In genomic region chr6:150302801-150303138, GRCh38 we compare ENCODE assay signal across 23 cellular contexts.
A peak's percentile ranks its signal among the peaks of the same experiment; 100 is the strongest.
DNase-seq lines count a peak whose midpoint lies in the region; ATAC-seq and TF ChIP-seq lines count a peak whose summit lies in the region.
"Had no signal": no experiment of that assay in that cellular context is flagged by ENCODE, and none has a peak within 500 bp of the region (broad histone marks: within the 10 kb centered on the region; RNA-seq: fewer than 3 reads in every experiment).

No MANE protein-coding gene starts in this region.

- no peaks in the 10 kb centered on the region for H3K27me3 Mint-ChIP-seq in Calu3 (ENCODE audit: unreplicated experiment)

- H3K4me3 Mint-ChIP-seq in Calu3 (ENCODE audit: low read depth, unreplicated experiment), result no peak overlapping the region
- H3K4me3 Mint-ChIP-seq: activated naive CD8-positive, alpha-beta T cell treated with anti-CD3 and anti-CD28 coated beads, Interleukin-2, amount 10 ng/mL, durations not matched to agents 7 days and 5 days; T-helper 1 cell treated with Interleukin-12 subunit alpha and Interleukin-12 subunit beta and Interleukin-4 antibody, amounts not matched to agents 30 μg/mL and 1 μg/mL, for 36 hours had no signal

- intact Hi-C loops in Calu3 (cut with micrococcal nuclease; ENCODE audit: unreplicated experiment), result no loop called here
- intact Hi-C loops in dorsolateral prefrontal cortex (cut with DNase I), result no loop called here

- peak overlapping the region; percentile 7 for H2AFZ ChIP-seq in neuron (ENCODE audit: low read depth, low read length)

- H3K36me3 Mint-ChIP-seq in Calu3 (ENCODE audit: insufficient read depth, unreplicated experiment), result no peaks in the 10 kb centered on the region
- H3K36me3 Mint-ChIP-seq: activated naive CD8-positive, alpha-beta T cell treated with anti-CD3 and anti-CD28 coated beads, Interleukin-2, amount 10 ng/mL, durations not matched to agents 7 days and 5 days had no signal

- H3K4me1 ChIP-seq in SJCRH30 (peaks cover 38% of the 10 kb centered on the region), foreskin keratinocyte (peaks cover 10% of the 10 kb centered on the region), neuron (ENCODE audit: insufficient read depth, low read length) (peaks cover 23% of the 10 kb centered on the region)
- H3K4me1 ChIP-seq: HAP-1, heart left ventricle, stomach, tibial artery had no signal

- ATAC-seq in foreskin keratinocyte (no peak), GM19035 (IDR thresholded peaks at IDR 0.05; ENCODE audit: unreplicated experiment) (no peak), HG02571 (IDR thresholded peaks at IDR 0.05; ENCODE audit: unreplicated experiment) (no peak)

- TF ChIP-seq CTCF in Calu3 (IDR thresholded peaks at IDR 0.05; ENCODE audit: unreplicated experiment) (no peak), foreskin keratinocyte (conservative IDR thresholded peaks at IDR 0.05) (no peak), dorsolateral prefrontal cortex (IDR thresholded peaks at IDR 0.05 in 54 of 56, conservative IDR thresholded peaks at IDR 0.05 in 2 of 56; ENCODE audit: low read depth in 1 of 56, partially characterized antibody in 56 of 56) (no peak)

- H3K4me3 ChIP-seq in SJCRH30 (no peak overlapping the region), neuron (ENCODE audit: low read length) (no peak overlapping the region), dorsolateral prefrontal cortex (no peak overlapping the region)
- H3K4me3 ChIP-seq: HAP-1, heart left ventricle, stomach, tibial artery had no signal

- peaks cover 4% of the 10 kb centered on the region for H3K9me3 Mint-ChIP-seq in Calu3 (ENCODE audit: low read depth, unreplicated experiment)

- H3K27ac ChIP-seq in SJCRH30 (peak overlapping the region; percentile 70), foreskin keratinocyte (peak overlapping the region; percentile 20), dorsolateral prefrontal cortex (no peak overlapping the region)
- H3K27ac ChIP-seq: heart left ventricle, KMS-11, psoas muscle, stomach, tibial artery had no signal

- CTCF ChIA-PET in Calu3 (lab: Charles Lee), result no interaction called here

- H3K36me3 ChIP-seq in SJCRH30 (no peaks in the 10 kb centered on the region), neuron (ENCODE audit: insufficient read depth, low read length) (no peaks in the 10 kb centered on the region)
- H3K36me3 ChIP-seq: HAP-1, heart left ventricle, stomach, tibial artery had no signal

- H3K4me1 Mint-ChIP-seq in Calu3 (ENCODE audit: low read depth, unreplicated experiment), result peaks cover 17% of the 10 kb centered on the region

- DNase-seq in Calu3 (no peak), SJCRH30 (no peak), foreskin keratinocyte (no peak), dorsolateral prefrontal cortex (no peak), NCI-H1436 treated with DMSO at 0.1 percent for 48 hours (lab: John Stamatoyannopoulos, UW) (no peak)
- DNase-seq: activated effector memory CD4-positive, alpha-beta T cell treated with Interleukin-2 at 50 U/mL for 16 hours; activated naive CD8-positive, alpha-beta T cell treated with anti-CD3 and anti-CD28 coated beads, Interleukin-2, amount 10 ng/mL, durations not matched to agents 7 days and 5 days; activated T-cell treated with anti-CD3 and anti-CD28 coated beads for 4 hours; cerebellar nuclear complex; DND-41; heart left ventricle; NCI-H1417 treated with DMSO at 0.1 percent for 48 hours; NCI-H774; psoas muscle; SK-N-SH; stomach; tibial artery had no signal

- H3K9me3 ChIP-seq in SJCRH30 (replicated peaks) (peaks cover 2% of the 10 kb centered on the region; the same call in 1 of the 2 replicates), neuron (ENCODE audit: low read length) (peaks cover 4% of the 10 kb centered on the region)
- H3K9me3 ChIP-seq: HAP-1, SK-N-SH had no signal

- BruUV-seq in Calu3 (replicated peaks; lab: Mats Ljungman, UMichigan), result no TSS peak

- peak overlapping the region; percentile 81 for H3K27ac Mint-ChIP-seq in Calu3 (ENCODE audit: unreplicated experiment)
- H3K27ac Mint-ChIP-seq: activated naive CD8-positive, alpha-beta T cell treated with anti-CD3 and anti-CD28 coated beads, Interleukin-2, amount 10 ng/mL, durations not matched to agents 7 days and 5 days; T-helper 1 cell treated with Interleukin-12 subunit alpha and Interleukin-12 subunit beta and Interleukin-4 antibody, amounts not matched to agents 30 μg/mL and 1 μg/mL, for 36 hours had no signal

- no peaks in the 10 kb centered on the region for H3K27me3 ChIP-seq in SJCRH30
- H3K27me3 ChIP-seq in foreskin keratinocyte, result no peaks in the 10 kb centered on the region
- H3K27me3 ChIP-seq in neuron (ENCODE audit: insufficient read depth, low read length), result no peaks in the 10 kb centered on the region
- H3K27me3 ChIP-seq in dorsolateral prefrontal cortex, result peaks cover 0 to 4% (median 0%) of the 10 kb centered on the region in 45 donors
- H3K27me3 ChIP-seq: heart left ventricle, stomach had no signal

Comparison
In these comparisons a context has a peak if more than half of its experiments do, and no peak if none do; other contexts are left out.
1. H3K27ac ChIP-seq: peak in SJCRH30 (single experiment) and foreskin keratinocyte (single experiment); none in dorsolateral prefrontal cortex (0 of 59).